Comparison of ENCODE assay signal across 8 cellular contexts in genomic region chr16:56576585-56577299, GRCh38.
DNase-seq lines count a peak whose midpoint lies in the region; ATAC-seq lines count a peak whose summit lies in the region.

No MANE protein-coding gene starts in this region.

- H3K9me3 Mint-ChIP-seq in T-helper 1 cell treated with Interleukin-12 subunit alpha and Interleukin-12 subunit beta and Interleukin-4 antibody, amounts not matched to agents 30 μg/mL and 1 μg/mL, for 36 hours = no peaks in the 10 kb centered on the region

- peaks cover 8% of the 10 kb centered on the region for H3K4me1 Mint-ChIP-seq in T-helper 1 cell treated with Interleukin-12 subunit alpha and Interleukin-12 subunit beta and Interleukin-4 antibody, amounts not matched to agents 30 μg/mL and 1 μg/mL, for 36 hours (ENCODE audit: low read depth)

- peak; percentile 53 for DNase-seq in COLO829 (ENCODE audit: low spot score)
- peak; percentile 70 to 75 for DNase-seq in Kasumi-1 (lab: John Stamatoyannopoulos, UW)
- peak; percentile 65 for DNase-seq in amniotic epithelial cell (ENCODE audit: low read depth)
- peak; percentile 43 for DNase-seq in hepatic stellate cell (ENCODE audit: low spot score)
- DNase-seq in stimulated activated CD4-positive, alpha-beta T cell treated with anti-CD3 and anti-CD28 coated beads, Interleukin-12 subunit alpha, Interleukin-12 subunit beta, amount 100 ng/mL, for 24 hours (ENCODE audit: low read depth in 2 of 2) = peak; percentile 74 to 84

- H3K27me3 Mint-ChIP-seq in T-helper 1 cell treated with Interleukin-12 subunit alpha and Interleukin-12 subunit beta and Interleukin-4 antibody, amounts not matched to agents 30 μg/mL and 1 μg/mL, for 36 hours (ENCODE audit: low read depth) = peaks cover 15% of the 10 kb centered on the region

- no peak overlapping the region for H3K4me3 Mint-ChIP-seq in T-helper 1 cell treated with Interleukin-12 subunit alpha and Interleukin-12 subunit beta and Interleukin-4 antibody, amounts not matched to agents 30 μg/mL and 1 μg/mL, for 36 hours

- ATAC-seq in GM21447 (IDR thresholded peaks at IDR 0.05; ENCODE audit: unreplicated experiment) = peak; percentile 91
- ATAC-seq in HG02840 (IDR thresholded peaks at IDR 0.05; ENCODE audit: low FRiP score, unreplicated experiment) = no peak

- no peaks in the 10 kb centered on the region for H3K36me3 Mint-ChIP-seq in T-helper 1 cell treated with Interleukin-12 subunit alpha and Interleukin-12 subunit beta and Interleukin-4 antibody, amounts not matched to agents 30 μg/mL and 1 μg/mL, for 36 hours (ENCODE audit: low read depth)

- peak overlapping the region; percentile 63 for H3K27ac Mint-ChIP-seq in T-helper 1 cell treated with Interleukin-12 subunit alpha and Interleukin-12 subunit beta and Interleukin-4 antibody, amounts not matched to agents 30 μg/mL and 1 μg/mL, for 36 hours
